ENCODE assay signal across 17 cellular contexts in the genomic region with DNA sequence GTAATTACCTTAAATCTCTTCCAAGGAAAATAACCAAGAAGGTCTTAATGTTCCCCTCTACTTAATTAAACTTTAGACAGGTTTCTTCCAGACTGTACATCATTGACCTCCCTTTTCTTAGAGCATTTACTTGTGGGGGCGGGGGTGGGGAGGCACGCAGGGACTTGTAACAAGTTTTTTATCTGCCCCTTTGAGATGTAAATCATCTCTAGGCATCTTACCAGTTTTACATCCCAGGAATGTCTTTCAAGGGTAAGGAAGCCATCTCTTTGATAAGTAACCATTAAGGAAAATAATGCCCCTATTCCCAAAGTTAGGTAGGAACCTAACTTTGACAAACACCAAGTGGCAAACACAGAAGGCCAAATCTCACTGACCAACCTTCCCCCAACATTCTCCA.
DNase-seq lines count a peak whose midpoint lies in the region; ATAC-seq, FAIRE-seq and TF ChIP-seq lines count a peak whose summit lies in the region.
"Had no signal": no experiment of that assay in that cellular context is flagged by ENCODE, and none has a peak within 500 bp of the region (broad histone marks: within the 10 kb centered on the region; RNA-seq: fewer than 3 reads in every experiment).

No MANE protein-coding gene starts in this region.

- H2AFZ ChIP-seq in GM23338 (no peak overlapping the region), H1 (ENCODE audit: low read length) (no peak overlapping the region)

- FAIRE-seq in H1 (lab: Jason Lieb, UNC), result no peak
- FAIRE-seq: GM12891 had no signal

- TF ChIP-seq RAD21 in H1 (IDR thresholded peaks at IDR 0.05 in 1 of 2, conservative IDR thresholded peaks at IDR 0.05 in 1 of 2; ENCODE audit: low read depth in 2 of 2, low read length in 2 of 2), result no peak

- H2BK12ac ChIP-seq in H1 (ENCODE audit: low read depth, low read length), result peak overlapping the region; percentile 50

- no peak overlapping the region for H3K9ac ChIP-seq in HUES64 (ENCODE audit: low read depth, low read length)
- no peak overlapping the region for H3K9ac ChIP-seq in H1 (replicated peaks in 1 of 4; ENCODE audit: extremely low read depth in 1 of 4, low read depth in 3 of 4, low read length in 3 of 4)
- H3K9ac ChIP-seq: BLaER1 treated with 17β-estradiol and CSF1 and Interleukin-3, amounts not matched to agents 10 nM and 100 nM; KMS-11 had no signal

- H3K36me3 Mint-ChIP-seq in GM23338 (ENCODE audit: low read depth), result no peaks in the 10 kb centered on the region; the same call in 2 of the 3 replicates
- H3K36me3 Mint-ChIP-seq: CD4-positive, CD25-positive, alpha-beta regulatory T cell had no signal

- WGBS in HUES64, result 32% methylated on average over 2 of the region's 2 CpGs
- 35% methylated on average over 2 of the region's 2 CpGs; no CpG with 5 or more reads in 1 of the 2 experiments for WGBS in H1 (ENCODE audit: extremely low coverage in 1 of 2, insufficient coverage in 1 of 2, insufficient read length in 1 of 2, insufficient replicate concordance in 2 of 2, low coverage in 1 of 2, low lambda C conversion rate in 2 of 2, missing lambda C conversion rate in 1 of 2), 2 experiments

- no peak overlapping the region for H3K23ac ChIP-seq in H1 (ENCODE audit: insufficient read length)

- H3K27ac Mint-ChIP-seq in GM23338, result no peak overlapping the region
- H3K27ac Mint-ChIP-seq: CD4-positive, CD25-positive, alpha-beta regulatory T cell had no signal

- H2BK20ac ChIP-seq in H1 (ENCODE audit: low read length), result no peak overlapping the region

- H4K5ac ChIP-seq in H1 (ENCODE audit: insufficient read length, low read depth, low read length), result no peak overlapping the region

- no peak overlapping the region for H3K4me3 ChIP-seq in GM23338
- no peak overlapping the region for H3K4me3 ChIP-seq in HUES64 (ENCODE audit: low read length)
- peak overlapping the region in 1 of 4 experiments; percentile 22; a peak in 1 of 8 replicates for H3K4me3 ChIP-seq in H1 (ENCODE audit: extremely low read depth in 1 of 4, insufficient read depth in 2 of 4, low read depth in 3 of 4, low read length in 4 of 4)
- H3K4me3 ChIP-seq: BLaER1 treated with 17β-estradiol and CSF1 and Interleukin-3, amounts not matched to agents 10 nM and 100 nM; HAP-1 had no signal

- peaks cover 28% of the 10 kb centered on the region for H3K4me1 Mint-ChIP-seq in GM23338
- H3K4me1 Mint-ChIP-seq: CD4-positive, CD25-positive, alpha-beta regulatory T cell had no signal

- no peak overlapping the region for H2AK5ac ChIP-seq in H1 (ENCODE audit: low read depth, low read length)

- no peak overlapping the region for H3K18ac ChIP-seq in H1 (ENCODE audit: extremely low read depth, low read length)

- no peaks in the 10 kb centered on the region for H3K79me2 ChIP-seq in GM23338 (replicated peaks; ENCODE audit: insufficient read depth)
- H3K79me2 ChIP-seq in H1 (ENCODE audit: control insufficient read depth in 1 of 2, insufficient read depth in 2 of 2, low read length in 2 of 2), result no peaks in the 10 kb centered on the region

- no peak for TF ChIP-seq POLR2A in H1 (IDR thresholded peaks at IDR 0.05; ENCODE audit: control extremely low read depth in 1 of 2, low read depth in 2 of 2, low read length in 2 of 2)

- no peaks in the 10 kb centered on the region for H4K20me1 ChIP-seq in GM23338 (replicated peaks; ENCODE audit: insufficient read depth)
- H4K20me1 ChIP-seq in H1 (replicated peaks in 1 of 2; ENCODE audit: control insufficient read depth in 1 of 2, insufficient read depth in 2 of 2, low read length in 2 of 2), result no peaks in the 10 kb centered on the region
- H4K20me1 ChIP-seq: BLaER1 treated with 17β-estradiol and CSF1 and Interleukin-3, amounts not matched to agents 10 nM and 100 nM had no signal

- no peak overlapping the region for H2BK15ac ChIP-seq in H1 (ENCODE audit: low read length)

- POLR2A ChIA-PET in H1 (lab: Charles Lee; ENCODE audit: partially characterized antibody), result no interaction called here

- H3K4me2 ChIP-seq in GM23338 (peak overlapping the region; percentile 37; the same call in 1 of the 2 replicates), H1 (ENCODE audit: insufficient read depth in 1 of 2, low read depth in 2 of 2, low read length in 2 of 2) (peak overlapping the region; percentile 3 to 30; a peak in 2 of 4 replicates)
- H3K4me2 ChIP-seq: BLaER1 treated with 17β-estradiol and CSF1 and Interleukin-3, amounts not matched to agents 10 nM and 100 nM; KMS-11 had no signal

- H3K36me3 ChIP-seq in GM23338 (ENCODE audit: insufficient read depth) (no peaks in the 10 kb centered on the region), HUES64 (ENCODE audit: insufficient read depth, low read length) (no peaks in the 10 kb centered on the region), H1 (ENCODE audit: control insufficient read depth in 2 of 4, insufficient read depth in 4 of 4, low read length in 3 of 4) (no peaks in the 10 kb centered on the region)
- H3K36me3 ChIP-seq: BLaER1 treated with 17β-estradiol and CSF1 and Interleukin-3, amounts not matched to agents 10 nM and 100 nM; HAP-1 had no signal

- TF ChIP-seq EP300 in H1 (IDR thresholded peaks at IDR 0.05; ENCODE audit: borderline replicate concordance in 1 of 2, low read depth in 2 of 2, low read length in 2 of 2), result no peak

- ATAC-seq in GM23338 (peak; percentile 72), HG02610 (IDR thresholded peaks at IDR 0.05; ENCODE audit: unreplicated experiment) (no peak)

- H3K9me3 ChIP-seq in HUES64 (ENCODE audit: insufficient read depth, low read depth, low read length), result no peaks in the 10 kb centered on the region
- H3K9me3 ChIP-seq in H1 (ENCODE audit: insufficient read depth in 2 of 2, low read depth in 1 of 2, low read length in 1 of 2), result no peaks in the 10 kb centered on the region
- H3K9me3 ChIP-seq: HAP-1 had no signal

- H3K27me3 ChIP-seq in GM23338 (ENCODE audit: insufficient read depth) (peaks cover 16% of the 10 kb centered on the region), HUES64 (ENCODE audit: insufficient read depth, low read length) (peaks cover 11% of the 10 kb centered on the region), H1 (replicated peaks in 1 of 4; ENCODE audit: control insufficient read depth in 3 of 4, extremely low read depth in 1 of 4, insufficient read depth in 3 of 4, low read length in 3 of 4) (no peaks in the 10 kb centered on the region)
- H3K27me3 ChIP-seq: BLaER1 treated with 17β-estradiol and CSF1 and Interleukin-3, amounts not matched to agents 10 nM and 100 nM had no signal

- CTCF ChIA-PET in H1 (lab: Charles Lee; ENCODE audit: partially characterized antibody), result interaction anchor here (1.6 to 3.4 kb wide), 2 partner anchors 13 to 18 kb away, joined by 5 to 18 read pairs; no protein-coding TSS in a partner anchor

- no peak overlapping the region for H2BK5ac ChIP-seq in H1 (ENCODE audit: low read depth, low read length)

- H3K79me1 ChIP-seq in H1 (ENCODE audit: low read depth, low read length), result no peaks in the 10 kb centered on the region

- H3K4me1 ChIP-seq in GM23338 (ENCODE audit: insufficient read depth) (peaks cover 16% of the 10 kb centered on the region), HUES64 (ENCODE audit: insufficient read depth, low read length) (peaks cover 12% of the 10 kb centered on the region), H1 (replicated peaks in 1 of 4; ENCODE audit: control insufficient read depth in 3 of 4, insufficient read depth in 4 of 4, low read length in 3 of 4) (peaks cover 0 to 8% (median 4%) of the 10 kb centered on the region in 4 experiments; a peak in 4 of 7 replicates)
- H3K4me1 ChIP-seq: BLaER1 treated with 17β-estradiol and CSF1 and Interleukin-3, amounts not matched to agents 10 nM and 100 nM; HAP-1 had no signal

- H3K23me2 ChIP-seq in H1 (ENCODE audit: low read depth, low read length), result no peaks in the 10 kb centered on the region

- no peak overlapping the region for H3K4ac ChIP-seq in H1 (replicated peaks; ENCODE audit: insufficient read length, low read depth, low read length)

- peak overlapping the region; percentile 70 for H2BK120ac ChIP-seq in H1 (replicated peaks; ENCODE audit: low read depth, low read length)

- H4K8ac ChIP-seq in H1 (ENCODE audit: extremely low read depth, insufficient read depth, low read length), result no peak overlapping the region

- no peaks in the 10 kb centered on the region for H3F3A ChIP-seq in GM23338 (replicated peaks; ENCODE audit: low read depth)

- TF ChIP-seq CTCF in GM23338 (conservative IDR thresholded peaks at IDR 0.05; ENCODE audit: low read depth in 2 of 2) (no peak), H1 (IDR thresholded peaks at IDR 0.05; ENCODE audit: control extremely low read depth in 1 of 3, insufficient read depth in 1 of 3, low read depth in 1 of 3, low read length in 3 of 3) (no peak)

- DNase-seq in GM23338 (ENCODE audit: low spot score) (peak; percentile 70), H1 (ENCODE audit: low read depth in 1 of 2, low spot score in 2 of 2) (no peak), iPS-NIHi11 (ENCODE audit: low spot score) (peak; percentile 26), NCI-H82 treated with DMSO at 0.1 percent for 48 hours (lab: John Stamatoyannopoulos, UW; ENCODE audit: unreplicated experiment) (no peak), GF-D8 (lab: John Stamatoyannopoulos, UW) (no peak), MV-4-11 (lab: John Stamatoyannopoulos, UW) (no peak)
- DNase-seq: 8988T; ACHN; CD4-positive, CD25-positive, alpha-beta regulatory T cell; DMS 273 treated with DMSO at 0.1 percent for 48 hours had no signal

- H3K27ac ChIP-seq in GM23338 (ENCODE audit: low read depth) (no peak overlapping the region), HUES64 (ENCODE audit: low read depth, low read length) (peak overlapping the region; percentile 43; the same call in 1 of the 2 replicates), H1 (ENCODE audit: low read depth, low read length) (no peak overlapping the region)
- H3K27ac ChIP-seq: BLaER1 treated with 17β-estradiol and CSF1 and Interleukin-3, amounts not matched to agents 10 nM and 100 nM; HL-60; KMS-11 had no signal

- H3K14ac ChIP-seq in H1 (ENCODE audit: insufficient read length), result no peak overlapping the region

- H4K91ac ChIP-seq in H1 (replicated peaks; ENCODE audit: insufficient read length, low read length), result no peak overlapping the region

- H3K9me2 ChIP-seq in GM23338 (ENCODE audit: insufficient read depth), result peaks cover 10% of the 10 kb centered on the region

- peaks cover 12% of the 10 kb centered on the region; the same call in 2 of the 3 replicates for H3K9me3 Mint-ChIP-seq in GM23338

- H3K27me3 Mint-ChIP-seq in GM23338 (ENCODE audit: insufficient read depth, low read depth, poor library complexity), result peaks cover 6% of the 10 kb centered on the region
- H3K27me3 Mint-ChIP-seq: CD4-positive, CD25-positive, alpha-beta regulatory T cell had no signal

- H3K4me3 Mint-ChIP-seq in GM23338, result no peak overlapping the region; the same call in 2 of the 3 replicates
- H3K4me3 Mint-ChIP-seq: CD4-positive, CD25-positive, alpha-beta regulatory T cell had no signal

- H3K56ac ChIP-seq in H1 (replicated peaks; ENCODE audit: insufficient read length, low read depth, low read length), result no peak overlapping the region

TF ChIP-seq in GM23338, 12 proteins besides CTCF, POLR2A, EP300 and RAD21 (continues in another document):
- TF ChIP-seq NANOG (IDR thresholded peaks at IDR 0.05; ENCODE audit: borderline replicate concordance), result peak; percentile 63; the same call in 1 of the 2 replicates

TF ChIP-seq in H1, 55 proteins besides CTCF, POLR2A, EP300 and RAD21 (continues in another document):
- TF ChIP-seq TAF7 (optimal IDR thresholded peaks at IDR 0.05; ENCODE audit: borderline replicate concordance, low read depth, low read length) (no peak), NANOG (IDR thresholded peaks at IDR 0.05; ENCODE audit: insufficient read depth, low read depth, low read length, poor library complexity, severe bottlenecking) (peak; percentile 69)

Comparison
In these comparisons a context has a peak if more than half of its experiments do, and no peak if none do; other contexts are left out.
1. DNase-seq: peak in GM23338 (single experiment) and iPS-NIHi11 (single experiment); none in H1 (0 of 2), NCI-H82 treated with DMSO at 0.1 percent for 48 hours (single experiment), GF-D8 (single experiment) and MV-4-11 (single experiment).